In genomic region chr17:68289936-68290267, GRCh38 we compare ENCODE assay signal across 10 cellular contexts. TPM values are rescaled to one million over a fixed set of nuclear protein-coding genes. Genes with fewer than 3 reads are reported as not detected.
A peak's percentile ranks its signal among the peaks of the same experiment; 100 is the strongest.
DNase-seq lines count a peak whose midpoint lies in the region; ATAC-seq and TF ChIP-seq lines count a peak whose summit lies in the region.
"Had no signal": no experiment of that assay in that cellular context is flagged by ENCODE, and none has a peak within 500 bp of the region (broad histone marks: within the 10 kb centered on the region; RNA-seq: fewer than 3 reads in every experiment).

No MANE protein-coding gene starts in this region.

- H3K4me1 ChIP-seq in HUES6 (ENCODE audit: control insufficient read depth, insufficient read depth, low read length): peaks cover 41% of the 10 kb centered on the region

- H3K27me3 ChIP-seq in HUES6 (ENCODE audit: control insufficient read depth, insufficient read depth, low read length): peaks cover 55% of the 10 kb centered on the region

- in situ Hi-C loops in astrocyte of the cerebellum (cut with HindIII; ENCODE audit: low sequenced_read_pairs): no loop called here

- no peaks in the 10 kb centered on the region for H3K9me3 Mint-ChIP-seq in naive B cell

- no peak for TF ChIP-seq CTCF in C4-2B (conservative IDR thresholded peaks at IDR 0.05)
- TF ChIP-seq CTCF in astrocyte of the cerebellum (IDR thresholded peaks at IDR 0.05; ENCODE audit: low read depth, low read length, missing control alignments): no peak

- H3K4me3 ChIP-seq in HUES6 (ENCODE audit: low read depth, low read length): peak overlapping the region; percentile 70
- H3K4me3 ChIP-seq in astrocyte of the cerebellum (ENCODE audit: low read depth, low read length): peak overlapping the region; percentile 55

- H3K4me3 Mint-ChIP-seq in naive B cell: peak overlapping the region; percentile 86 to 96 (median 93)

- peak overlapping the region in 5 of 6 donors; percentile 39 to 91 (median 63) for H3K27ac Mint-ChIP-seq in naive B cell

- no peaks in the 10 kb centered on the region for H3K27me3 Mint-ChIP-seq in naive B cell

- peak overlapping the region; percentile 95 for H3K27ac ChIP-seq in C4-2B
- H3K27ac ChIP-seq in HUES6 (ENCODE audit: low read depth, low read length): no peak overlapping the region

- ATAC-seq in naive B cell (ENCODE audit: low read depth in 2 of 2) (no peak), HG03159 (IDR thresholded peaks at IDR 0.05; ENCODE audit: unreplicated experiment) (no peak)
- ATAC-seq: SK-N-SH treated with all-trans-retinoic acid at 6 μM for 48 hours had no signal

- H3K9me3 ChIP-seq in HUES6 (ENCODE audit: control insufficient read depth, insufficient read depth, low read depth, low read length): no peaks in the 10 kb centered on the region

- H3K9ac ChIP-seq in HUES6 (ENCODE audit: low read length): no peak overlapping the region

- H3K4me1 Mint-ChIP-seq in naive B cell: peaks cover 25 to 45% (median 42%) of the 10 kb centered on the region in 3 donors

- H3K36me3 ChIP-seq in HUES6 (ENCODE audit: control insufficient read depth, insufficient read depth, low read length): no peaks in the 10 kb centered on the region

- DNase-seq in astrocyte of the cerebellum (ENCODE audit: low read depth): no peak
- peak; percentile 5 for DNase-seq in naive B cell
- DNase-seq in kidney tubule cell (ENCODE audit: low spot score): no peak
- no peak for DNase-seq in NCI-H2227 (lab: John Stamatoyannopoulos, UW; ENCODE audit: unreplicated experiment)
- no peak for DNase-seq in SKM-1 treated with dmso at 0.1 percent for 144 hours (lab: John Stamatoyannopoulos, UW; ENCODE audit: unreplicated experiment)
- DNase-seq: cortex of kidney had no signal

- H3K36me3 Mint-ChIP-seq in naive B cell: no peaks in the 10 kb centered on the region

RNA-seq across cellular contexts. Expression of gene SLC16A6, which starts 1.0 kb away (rescaled TPM):
- polyA plus RNA-seq in naive B cell (ENCODE audit: low read depth in 6 of 6): under 1 TPM in 3 of 6 donors, not detected in 3; 0.34 to 0.62 (median 0.41) TPM

RNA-seq across cellular contexts. Expression of gene ARSG, which starts 1.4 kb away (rescaled TPM):
- 1 to 10 TPM; 3.4 to 5.8 (median 4.7) TPM for polyA plus RNA-seq in naive B cell (ENCODE audit: low read depth in 6 of 6)

RNA-seq across cellular contexts. Expression of gene AMZ2, which starts 42.1 kb away (rescaled TPM):
- polyA plus RNA-seq in naive B cell (ENCODE audit: low read depth in 6 of 6): 100 to 1,000 TPM in 3 of 6 donors, 10 to 100 TPM in 3; 92.7 to 152 (median 106) TPM
